In the genomic region with DNA sequence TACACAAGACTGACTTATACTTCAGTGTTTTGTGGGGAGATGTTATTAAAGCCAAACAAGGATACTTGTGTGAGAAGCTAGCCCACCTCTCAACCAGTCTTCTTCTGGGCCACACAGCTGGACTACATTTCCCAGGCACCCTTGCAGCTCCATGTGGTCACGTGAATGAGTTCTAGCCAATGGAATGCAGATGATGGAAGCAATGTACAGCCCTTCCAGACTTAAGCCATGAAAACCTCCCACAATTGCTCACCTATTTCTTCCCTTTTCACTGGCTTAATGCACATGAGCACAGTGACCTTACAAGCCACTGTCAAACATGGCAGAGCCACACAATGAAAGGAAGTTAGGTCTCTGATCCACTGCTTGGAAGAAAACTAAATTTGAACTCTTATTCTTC, we compare ENCODE assay signal across 8 cellular contexts. TPM values are rescaled to one million over a fixed set of nuclear protein-coding genes. Genes with fewer than 3 reads are reported as not detected.
DNase-seq lines count a peak whose midpoint lies in the region; ATAC-seq, FAIRE-seq and TF ChIP-seq lines count a peak whose summit lies in the region.

No MANE protein-coding gene starts in this region.

- no peak overlapping the region for H3K14ac ChIP-seq in neuronal stem cell (ENCODE audit: low read length)

- H2BK15ac ChIP-seq in neuronal stem cell (ENCODE audit: low read length): no peak overlapping the region

- H3K4ac ChIP-seq in neuronal stem cell (ENCODE audit: low read length): no peak overlapping the region

- no peaks in the 10 kb centered on the region for H3K79me1 ChIP-seq in neuronal stem cell (ENCODE audit: low read depth, low read length)

- no peak overlapping the region for H2BK5ac ChIP-seq in neuronal stem cell (ENCODE audit: low read length)

- no peak overlapping the region for H3K23ac ChIP-seq in neuronal stem cell (ENCODE audit: low read depth, low read length, poor library complexity)

- H4K8ac ChIP-seq in neuronal stem cell (ENCODE audit: low read depth, low read length): no peak overlapping the region

- FAIRE-seq in RCC 7860 (lab: Jason Lieb, UNC): no peak

- peaks cover 0 to 6% (median 0%) of the 10 kb centered on the region in 7 donors for H3K27me3 ChIP-seq in heart right ventricle
- H3K27me3 ChIP-seq in left ventricle myocardium inferior (ENCODE audit: low read depth): peaks cover 13% of the 10 kb centered on the region
- no peaks in the 10 kb centered on the region for H3K27me3 ChIP-seq in neuronal stem cell (ENCODE audit: control insufficient read depth in 3 of 3, insufficient read depth in 3 of 3, low read depth in 1 of 3, low read length in 3 of 3)

- no peak overlapping the region for H2BK12ac ChIP-seq in neuronal stem cell (ENCODE audit: low read length)

- H2AFZ ChIP-seq in neuronal stem cell (ENCODE audit: low read length): peak overlapping the region; percentile 73

- no peak overlapping the region for H2BK120ac ChIP-seq in neuronal stem cell (ENCODE audit: low read depth, low read length)

- 33% methylated on average over 1 of the region's 1 CpG for WGBS in heart right ventricle, 2 donors
- no CpG with 5 or more reads among the region's 1 CpG for WGBS in neuronal stem cell (ENCODE audit: extremely low coverage in 2 of 2, insufficient read length in 2 of 2, insufficient replicate concordance in 1 of 2), 2 donors

- TF ChIP-seq CTCF in heart right ventricle (IDR thresholded peaks at IDR 0.05): no peak
- no peak for TF ChIP-seq CTCF in left ventricle myocardium inferior (IDR thresholded peaks at IDR 0.05; ENCODE audit: borderline replicate concordance)

- intact Hi-C loops in heart right ventricle (cut with DNase I) (no loop called here), left ventricle myocardium inferior (cut with micrococcal nuclease) (no loop called here)

- ATAC-seq in heart right ventricle: peak in 5 of 8 donors; percentile 49 to 66 (median 52)
- peak; percentile 99 for ATAC-seq in GM21717 (IDR thresholded peaks at IDR 0.05; ENCODE audit: unreplicated experiment)

- H3K9me3 ChIP-seq in heart right ventricle (no peaks in the 10 kb centered on the region), left ventricle myocardium inferior (replicated peaks) (no peaks in the 10 kb centered on the region), neuronal stem cell (replicated peaks in 1 of 2; ENCODE audit: control insufficient read depth in 2 of 2, insufficient read depth in 1 of 2, low read depth in 1 of 2, low read length in 2 of 2) (no peaks in the 10 kb centered on the region)

- no peak overlapping the region for H3K9ac ChIP-seq in neuronal stem cell (ENCODE audit: low read depth, low read length, poor library complexity)

- no peak overlapping the region for H3K18ac ChIP-seq in neuronal stem cell (ENCODE audit: low read length)

- H3K4me3 ChIP-seq in heart right ventricle (no peak overlapping the region), left ventricle myocardium inferior (no peak overlapping the region), neuronal stem cell (ENCODE audit: low read length in 2 of 2) (no peak overlapping the region)

- H2AK5ac ChIP-seq in neuronal stem cell (ENCODE audit: low read depth, low read length): no peak overlapping the region

- H3K36me3 ChIP-seq in heart right ventricle (no peaks in the 10 kb centered on the region), left ventricle myocardium inferior (no peaks in the 10 kb centered on the region), neuronal stem cell (replicated peaks in 1 of 2; ENCODE audit: control insufficient read depth in 2 of 2, insufficient read depth in 2 of 2, low read length in 2 of 2) (no peaks in the 10 kb centered on the region)

- H3K4me2 ChIP-seq in neuronal stem cell (ENCODE audit: insufficient read depth, low read length, poor library complexity, severe bottlenecking): no peak overlapping the region

- DNase-seq in heart right ventricle (peak in 1 of 2 donors; percentile 27), left ventricle myocardium inferior (no peak), HPDE6-E6E7 (ENCODE audit: extremely low spot score) (peak; percentile 66), RCC 7860 (ENCODE audit: low spot score) (peak; percentile 78), epithelial cell of prostate (ENCODE audit: low read depth, low spot score) (peak; percentile 51), neuronal stem cell (ENCODE audit: low spot score) (peak; percentile 67), GF-D8 (lab: John Stamatoyannopoulos, UW) (no peak)

- no peak overlapping the region for H3K27ac ChIP-seq in heart right ventricle
- H3K27ac ChIP-seq in left ventricle myocardium inferior (replicated peaks): no peak overlapping the region
- no peak overlapping the region for H3K27ac ChIP-seq in epithelial cell of prostate
- H3K27ac ChIP-seq in neuronal stem cell (replicated peaks; ENCODE audit: low read length): no peak overlapping the region

- H4K91ac ChIP-seq in neuronal stem cell (ENCODE audit: low read depth, low read length, poor library complexity): no peak overlapping the region

- H3K4me1 ChIP-seq in heart right ventricle (no peaks in the 10 kb centered on the region), left ventricle myocardium inferior (no peaks in the 10 kb centered on the region), neuronal stem cell (ENCODE audit: control insufficient read depth in 2 of 2, insufficient read depth in 1 of 2, low read depth in 1 of 2, low read length in 2 of 2) (peaks cover 0 to 2% of the 10 kb centered on the region in 2 donors)

RNA-seq across cellular contexts. Expression of a gene that starts 20.4 kb away (rescaled TPM):
- 10 to 100 TPM; 29.8 to 51.7 (median 40.9) TPM for total RNA-seq in heart right ventricle
- 10 to 100 TPM; 16.4 to 20.2 TPM for polyA plus RNA-seq in heart right ventricle
- 49.6 TPM for total RNA-seq in left ventricle myocardium inferior
- polyA plus RNA-seq in neuronal stem cell (2013, experiment 1 of 2): 49.3 TPM
- 50.9 TPM for polyA plus RNA-seq in neuronal stem cell (2013, experiment 2 of 2)

Comparison
In these comparisons a context has a peak if more than half of its experiments do, and no peak if none do; other contexts are left out.
1. DNase-seq: peak in HPDE6-E6E7 (single experiment), RCC 7860 (single experiment), epithelial cell of prostate (single experiment) and neuronal stem cell (single experiment); none in left ventricle myocardium inferior (single experiment) and GF-D8 (single experiment).